ENCODE assay signal across 22 cellular contexts in the genomic region with DNA sequence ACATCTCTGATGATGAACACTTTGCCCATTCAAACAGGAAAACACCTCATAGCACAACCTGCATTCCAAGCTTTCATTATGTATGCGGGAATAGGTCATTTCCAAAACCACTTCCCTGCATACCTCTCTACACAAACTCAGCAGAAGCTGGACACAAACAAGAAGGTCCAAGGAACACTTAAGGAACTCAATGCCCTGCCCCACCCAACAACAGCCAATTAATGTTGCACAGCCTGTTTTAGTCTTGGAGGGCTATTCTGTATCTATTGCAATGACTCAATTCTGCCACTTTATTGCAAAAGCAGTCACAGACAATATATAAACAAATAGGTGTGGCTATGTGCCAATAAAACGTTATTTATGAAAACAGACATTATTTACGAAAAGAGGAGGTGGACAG. TPM values are rescaled to one million over a fixed set of nuclear protein-coding genes. Genes with fewer than 3 reads are reported as not detected.
A peak's percentile ranks its signal among the peaks of the same experiment; 100 is the strongest.
DNase-seq lines count a peak whose midpoint lies in the region; FAIRE-seq and TF ChIP-seq lines count a peak whose summit lies in the region.
"Had no signal": no experiment of that assay in that cellular context is flagged by ENCODE, and none has a peak within 500 bp of the region (broad histone marks: within the 10 kb centered on the region; RNA-seq: fewer than 3 reads in every experiment).

No MANE protein-coding gene starts in this region.

- peaks cover 1% of the 10 kb centered on the region for H3K36me3 Mint-ChIP-seq in astrocyte (ENCODE audit: low read depth, unreplicated experiment)
- H3K36me3 Mint-ChIP-seq: activated naive CD4-positive, alpha-beta T cell treated with anti-CD3 and anti-CD28 coated beads, Interleukin-2, amount 50 U/mL, for 24 hours had no signal

- no peak for TF ChIP-seq RAD21 in Ishikawa (IDR thresholded peaks at IDR 0.05; ENCODE audit: low read depth)

- peak overlapping the region; percentile 41 for H3K4me2 ChIP-seq in astrocyte (ENCODE audit: low read length)
- H3K4me2 ChIP-seq: BLaER1 had no signal

- no peak overlapping the region for H3K27ac ChIP-seq in astrocyte (ENCODE audit: low read depth, low read length)
- no peak overlapping the region for H3K27ac ChIP-seq in adrenal gland
- H3K27ac ChIP-seq in ascending aorta: no peak overlapping the region
- H3K27ac ChIP-seq: BLaER1, cardiac muscle cell, dorsolateral prefrontal cortex had no signal

- DNase-seq in astrocyte (ENCODE audit: low read depth) (peak; percentile 56), glomerular visceral epithelial cell (ENCODE audit: extremely low spot score) (peak; percentile 31), 8988T (no peak), adrenal gland (no peak), ascending aorta (ENCODE audit: low spot score in 2 of 2) (no peak)
- DNase-seq in effector CD4-positive, alpha-beta T cell: no peak
- DNase-seq: activated CD4-positive, alpha-beta memory T cell treated with anti-CD3 and anti-CD28 coated beads, Interleukin-2, amount 10 ng/mL, durations not matched to agents 7 days and 5 days; activated T-cell treated with anti-CD3 and anti-CD28 coated beads, Interleukin-2, amount 50 U/mL, for 4 hours; dorsolateral prefrontal cortex; GDM1; hippocampal formation; kidney; MG63; midbrain; NCI-H146; SHP77 treated with DMSO at 0.1 percent for 48 hours had no signal

- H3K27ac Mint-ChIP-seq in astrocyte (ENCODE audit: unreplicated experiment): no peak overlapping the region
- H3K27ac Mint-ChIP-seq: activated CD4-positive, alpha-beta memory T cell treated with anti-CD3 and anti-CD28 coated beads, Interleukin-2, amount 10 ng/mL, durations not matched to agents 7 days and 5 days; activated naive CD4-positive, alpha-beta T cell treated with anti-CD3 and anti-CD28 coated beads, Interleukin-2, amount 50 U/mL, for 24 hours had no signal

- no peaks in the 10 kb centered on the region for H3K79me2 ChIP-seq in astrocyte (ENCODE audit: insufficient read depth, low read length)

- no peak overlapping the region for H3K4me3 Mint-ChIP-seq in astrocyte (ENCODE audit: unreplicated experiment)
- H3K4me3 Mint-ChIP-seq: activated CD4-positive, alpha-beta memory T cell treated with anti-CD3 and anti-CD28 coated beads, Interleukin-2, amount 10 ng/mL, durations not matched to agents 7 days and 5 days; activated naive CD4-positive, alpha-beta T cell treated with anti-CD3 and anti-CD28 coated beads, Interleukin-2, amount 50 U/mL, for 24 hours; activated T-cell treated with anti-CD3 and anti-CD28 coated beads, Interleukin-2, amount 50 U/mL, for 4 hours had no signal

- no peaks in the 10 kb centered on the region for H3K9me3 ChIP-seq in astrocyte (ENCODE audit: insufficient read depth, low read depth, low read length)
- no peaks in the 10 kb centered on the region for H3K9me3 ChIP-seq in adrenal gland (replicated peaks in 1 of 3)
- no peaks in the 10 kb centered on the region for H3K9me3 ChIP-seq in ascending aorta
- H3K9me3 ChIP-seq: BLaER1, MG63 had no signal

- no peak overlapping the region for H3K4me3 ChIP-seq in astrocyte (ENCODE audit: insufficient read depth, low read depth, low read length)
- no peak overlapping the region for H3K4me3 ChIP-seq in adrenal gland
- no peak overlapping the region for H3K4me3 ChIP-seq in ascending aorta
- H3K4me3 ChIP-seq: BLaER1, cardiac muscle cell, dorsolateral prefrontal cortex, GM12878, MG63 had no signal

- no peaks in the 10 kb centered on the region for H4K20me1 ChIP-seq in astrocyte (ENCODE audit: insufficient read depth, low read length)
- H4K20me1 ChIP-seq: BLaER1 had no signal

- peak; percentile 34; the same call in 1 of the 2 replicates for TF ChIP-seq EP300 in Ishikawa (IDR thresholded peaks at IDR 0.05; ENCODE audit: borderline replicate concordance)

- TF ChIP-seq CTCF in astrocyte (IDR thresholded peaks at IDR 0.05; ENCODE audit: insufficient read depth, low read depth, low read length) (no peak), adrenal gland (IDR thresholded peaks at IDR 0.05) (no peak), ascending aorta (IDR thresholded peaks at IDR 0.05) (no peak)

- no peaks in the 10 kb centered on the region for H3K27me3 Mint-ChIP-seq in astrocyte (ENCODE audit: low read depth, unreplicated experiment)
- H3K27me3 Mint-ChIP-seq: activated CD4-positive, alpha-beta memory T cell treated with anti-CD3 and anti-CD28 coated beads, Interleukin-2, amount 10 ng/mL, durations not matched to agents 7 days and 5 days had no signal

- TF ChIP-seq POLR2A in adrenal gland (IDR thresholded peaks at IDR 0.05): no peak

- 49 to 67% (median 63%) methylated on average over 3 of the region's 3 CpGs for WGBS in adrenal gland, 4 donors

- intact Hi-C loops in adrenal gland (cut with DNase I): no loop called here
- intact Hi-C loops in ascending aorta (cut with DNase I): no loop called here

- H2AFZ ChIP-seq in astrocyte (ENCODE audit: low read depth, low read length): no peak overlapping the region

- H3K36me3 ChIP-seq in astrocyte (ENCODE audit: insufficient read depth, low read length): no peaks in the 10 kb centered on the region
- no peaks in the 10 kb centered on the region for H3K36me3 ChIP-seq in adrenal gland (replicated peaks in 1 of 2)
- no peaks in the 10 kb centered on the region for H3K36me3 ChIP-seq in ascending aorta
- H3K36me3 ChIP-seq: BLaER1, cardiac muscle cell, MG63 had no signal

- no peaks in the 10 kb centered on the region for H3K9me3 Mint-ChIP-seq in astrocyte (ENCODE audit: unreplicated experiment)
- H3K9me3 Mint-ChIP-seq: activated CD4-positive, alpha-beta memory T cell treated with anti-CD3 and anti-CD28 coated beads, Interleukin-2, amount 10 ng/mL, durations not matched to agents 7 days and 5 days; activated naive CD4-positive, alpha-beta T cell treated with anti-CD3 and anti-CD28 coated beads, Interleukin-2, amount 50 U/mL, for 24 hours; activated T-cell treated with anti-CD3 and anti-CD28 coated beads, Interleukin-2, amount 50 U/mL, for 4 hours had no signal

- H3K4me1 ChIP-seq in astrocyte (ENCODE audit: insufficient read depth, low read length) (peaks cover 2% of the 10 kb centered on the region), adrenal gland (replicated peaks in 1 of 2) (no peaks in the 10 kb centered on the region), ascending aorta (no peaks in the 10 kb centered on the region)
- H3K4me1 ChIP-seq: BLaER1 had no signal

- H3K4me1 Mint-ChIP-seq in astrocyte (ENCODE audit: low read depth, unreplicated experiment): peaks cover 11% of the 10 kb centered on the region
- H3K4me1 Mint-ChIP-seq: activated CD4-positive, alpha-beta memory T cell treated with anti-CD3 and anti-CD28 coated beads, Interleukin-2, amount 10 ng/mL, durations not matched to agents 7 days and 5 days; activated naive CD4-positive, alpha-beta T cell treated with anti-CD3 and anti-CD28 coated beads, Interleukin-2, amount 50 U/mL, for 24 hours had no signal

- no peak for FAIRE-seq in astrocyte (lab: Jason Lieb, UNC)
- FAIRE-seq: GM12878, HTR-8/SVneo, kidney had no signal

- no peak overlapping the region for H3K9ac ChIP-seq in astrocyte (ENCODE audit: low read length)
- H3K9ac ChIP-seq: BLaER1 had no signal

- H3K27me3 ChIP-seq in astrocyte (ENCODE audit: insufficient read depth, low read length) (no peaks in the 10 kb centered on the region), adrenal gland (no peaks in the 10 kb centered on the region), ascending aorta (no peaks in the 10 kb centered on the region)
- H3K27me3 ChIP-seq: cardiac muscle cell, MG63 had no signal

TF ChIP-seq in Ishikawa, 13 proteins besides CTCF, POLR2A, EP300 and RAD21 (continues in another document):
- TF ChIP-seq ZBTB7A (IDR thresholded peaks at IDR 0.05; ENCODE audit: low read depth): no peak
- TF ChIP-seq, protein P1, sequence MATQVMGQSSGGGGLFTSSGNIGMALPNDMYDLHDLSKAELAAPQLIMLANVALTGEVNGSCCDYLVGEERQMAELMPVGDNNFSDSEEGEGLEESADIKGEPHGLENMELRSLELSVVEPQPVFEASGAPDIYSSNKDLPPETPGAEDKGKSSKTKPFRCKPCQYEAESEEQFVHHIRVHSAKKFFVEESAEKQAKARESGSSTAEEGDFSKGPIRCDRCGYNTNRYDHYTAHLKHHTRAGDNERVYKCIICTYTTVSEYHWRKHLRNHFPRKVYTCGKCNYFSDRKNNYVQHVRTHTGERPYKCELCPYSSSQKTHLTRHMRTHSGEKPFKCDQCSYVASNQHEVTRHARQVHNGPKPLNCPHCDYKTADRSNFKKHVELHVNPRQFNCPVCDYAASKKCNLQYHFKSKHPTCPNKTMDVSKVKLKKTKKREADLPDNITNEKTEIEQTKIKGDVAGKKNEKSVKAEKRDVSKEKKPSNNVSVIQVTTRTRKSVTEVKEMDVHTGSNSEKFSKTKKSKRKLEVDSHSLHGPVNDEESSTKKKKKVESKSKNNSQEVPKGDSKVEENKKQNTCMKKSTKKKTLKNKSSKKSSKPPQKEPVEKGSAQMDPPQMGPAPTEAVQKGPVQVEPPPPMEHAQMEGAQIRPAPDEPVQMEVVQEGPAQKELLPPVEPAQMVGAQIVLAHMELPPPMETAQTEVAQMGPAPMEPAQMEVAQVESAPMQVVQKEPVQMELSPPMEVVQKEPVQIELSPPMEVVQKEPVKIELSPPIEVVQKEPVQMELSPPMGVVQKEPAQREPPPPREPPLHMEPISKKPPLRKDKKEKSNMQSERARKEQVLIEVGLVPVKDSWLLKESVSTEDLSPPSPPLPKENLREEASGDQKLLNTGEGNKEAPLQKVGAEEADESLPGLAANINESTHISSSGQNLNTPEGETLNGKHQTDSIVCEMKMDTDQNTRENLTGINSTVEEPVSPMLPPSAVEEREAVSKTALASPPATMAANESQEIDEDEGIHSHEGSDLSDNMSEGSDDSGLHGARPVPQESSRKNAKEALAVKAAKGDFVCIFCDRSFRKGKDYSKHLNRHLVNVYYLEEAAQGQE (IDR thresholded peaks at IDR 0.05; ENCODE audit: low read depth): no peak
- TF ChIP-seq, protein P2, sequence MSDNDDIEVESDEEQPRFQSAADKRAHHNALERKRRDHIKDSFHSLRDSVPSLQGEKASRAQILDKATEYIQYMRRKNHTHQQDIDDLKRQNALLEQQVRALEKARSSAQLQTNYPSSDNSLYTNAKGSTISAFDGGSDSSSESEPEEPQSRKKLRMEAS (IDR thresholded peaks at IDR 0.05): no peak
- no peak for TF ChIP-seq CREB1 (IDR thresholded peaks at IDR 0.05; ENCODE audit: low read depth)
- no peak for TF ChIP-seq TAF1 (IDR thresholded peaks at IDR 0.05; ENCODE audit: low read depth)
- TF ChIP-seq CEBPB (IDR thresholded peaks at IDR 0.05): peak; percentile 86
- TF ChIP-seq, protein P3, sequence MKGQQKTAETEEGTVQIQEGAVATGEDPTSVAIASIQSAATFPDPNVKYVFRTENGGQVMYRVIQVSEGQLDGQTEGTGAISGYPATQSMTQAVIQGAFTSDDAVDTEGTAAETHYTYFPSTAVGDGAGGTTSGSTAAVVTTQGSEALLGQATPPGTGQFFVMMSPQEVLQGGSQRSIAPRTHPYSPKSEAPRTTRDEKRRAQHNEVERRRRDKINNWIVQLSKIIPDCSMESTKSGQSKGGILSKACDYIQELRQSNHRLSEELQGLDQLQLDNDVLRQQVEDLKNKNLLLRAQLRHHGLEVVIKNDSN (IDR thresholded peaks at IDR 0.05): no peak
- peak; percentile 56; the same call in 1 of the 2 replicates for TF ChIP-seq TEAD4 (IDR thresholded peaks at IDR 0.05)
- no peak for TF ChIP-seq TCF12 (IDR thresholded peaks at IDR 0.05; ENCODE audit: low read depth)

RNA-seq across cellular contexts. Expression of a gene that starts 16.7 kb away (rescaled TPM):
- total RNA-seq in astrocyte: 3.7 and 5.1 TPM in 2 replicates
- 1 to 10 TPM; 4.9 to 9.1 (median 6.1) TPM for total RNA-seq in adrenal gland
- 1 to 10 TPM; 1.2 to 3.0 (median 1.4) TPM for polyA plus RNA-seq in adrenal gland
- total RNA-seq in ascending aorta: 5.6 TPM

Comparison
In these comparisons a context has a peak if more than half of its experiments do, and no peak if none do; other contexts are left out.
1. DNase-seq: peak in astrocyte (single experiment) and glomerular visceral epithelial cell (single experiment); none in effector CD4-positive, alpha-beta T cell (single experiment), 8988T (single experiment), adrenal gland (0 of 7) and ascending aorta (0 of 2).